Comparison of ENCODE assay signal across 8 cellular contexts in the genomic region with DNA sequence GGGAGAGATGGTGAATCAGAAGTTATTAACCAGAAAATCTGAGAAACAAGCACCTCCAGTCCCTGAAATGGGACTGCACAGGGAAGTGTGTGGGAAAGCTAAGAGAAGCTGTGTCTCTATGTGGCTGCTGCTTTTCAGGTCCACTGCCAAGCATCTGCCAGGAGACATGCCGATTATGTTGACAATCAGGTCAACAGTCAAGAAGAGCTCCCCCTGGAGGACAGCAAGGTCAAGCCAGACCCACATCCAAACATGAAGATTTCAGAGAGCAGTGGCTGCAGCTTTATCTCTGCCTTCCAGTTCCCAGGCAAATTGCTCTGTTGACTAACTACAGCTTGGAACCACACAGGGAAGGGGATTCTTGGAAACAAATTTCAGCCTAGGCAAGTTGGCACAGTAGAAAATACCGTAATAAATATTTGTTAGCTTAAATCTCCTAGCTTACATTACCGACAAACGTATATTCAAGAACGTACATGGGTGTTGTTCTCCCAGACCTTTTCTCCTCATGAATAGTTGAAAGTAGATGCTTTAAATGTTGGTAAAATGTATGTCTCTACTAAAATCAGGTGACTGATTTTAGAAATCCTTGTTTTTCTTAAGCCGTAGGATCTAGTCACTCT.
DNase-seq lines count a peak whose midpoint lies in the region; ATAC-seq, FAIRE-seq and TF ChIP-seq lines count a peak whose summit lies in the region.

No MANE protein-coding gene starts in this region.

- H3K27ac ChIP-seq in adrenal gland (no peak overlapping the region), iPS DF 6.9 (ENCODE audit: low read length) (no peak overlapping the region), thyroid gland (no peak overlapping the region), aorta (ENCODE audit: low read depth in 1 of 2, low read length in 2 of 2) (no peak overlapping the region)

- TF ChIP-seq CTCF in AG10803 (conservative IDR thresholded peaks at IDR 0.05; ENCODE audit: low read length): peak; percentile 47
- peak; percentile 21 to 54 (median 41) for TF ChIP-seq CTCF in adrenal gland (IDR thresholded peaks at IDR 0.05)
- TF ChIP-seq CTCF in thyroid gland (IDR thresholded peaks at IDR 0.05): peak in 5 of 6 experiments; percentile 34 to 58 (median 38)

- intact Hi-C loops in adrenal gland (cut with DNase I) (no loop called here), thyroid gland (cut with DNase I) (no loop called here), aorta (cut with DNase I) (loop anchor here in 1 of 2 donors (10.0 kb wide), 1 partner anchor 391 kb away; a partner anchor contains a TSS)

- no peaks in the 10 kb centered on the region for H3K27me3 ChIP-seq in adrenal gland
- no peaks in the 10 kb centered on the region for H3K27me3 ChIP-seq in iPS DF 6.9 (ENCODE audit: control insufficient read depth, insufficient read depth, low read length)
- H3K27me3 ChIP-seq in thyroid gland: no peaks in the 10 kb centered on the region
- H3K27me3 ChIP-seq in aorta (ENCODE audit: control insufficient read depth in 1 of 2, insufficient read depth in 2 of 2, low read length in 1 of 2): no peaks in the 10 kb centered on the region

- no peaks in the 10 kb centered on the region for H3K9me3 ChIP-seq in adrenal gland (replicated peaks in 1 of 3)
- H3K9me3 ChIP-seq in iPS DF 6.9 (ENCODE audit: control insufficient read depth, insufficient read depth, low read length): no peaks in the 10 kb centered on the region
- no peaks in the 10 kb centered on the region for H3K9me3 ChIP-seq in thyroid gland
- no peaks in the 10 kb centered on the region for H3K9me3 ChIP-seq in aorta (ENCODE audit: control insufficient read depth, low read length)

- WGBS in adrenal gland, 4 donors: 71 to 77% (median 74%) methylated on average over 6 of the region's 6 CpGs
- WGBS in iPS DF 6.9 (ENCODE audit: insufficient coverage, insufficient read length): no CpG with 5 or more reads among the region's 6 CpGs
- 71 to 78% methylated on average over 6 of the region's 6 CpGs for WGBS in thyroid gland, 2 donors
- 60 to 76% methylated on average over 6 of the region's 6 CpGs for WGBS in aorta, 2 donors

- DNase-seq in AG10803 (ENCODE audit: low read depth) (peak; percentile 13), GM12892 (ENCODE audit: insufficient read length) (peak; percentile 1), NCI-H1105 treated with DMSO at 0.1 percent for 48 hours (lab: John Stamatoyannopoulos, UW) (peak; percentile 40), adrenal gland (peak; percentile 23 to 80 (median 47)), iPS DF 6.9 (ENCODE audit: low read depth, low spot score) (peak; percentile 87), thyroid gland (peak; percentile 52 to 56), aorta (no peak)

- no peak for FAIRE-seq in GM12892 (lab: Jason Lieb, UNC)

- ATAC-seq in HG02852 (IDR thresholded peaks at IDR 0.05; ENCODE audit: unreplicated experiment): peak; percentile 85
- no peak for ATAC-seq in aorta (ENCODE audit: low FRiP score)

- TF ChIP-seq POLR2A in GM12892 (IDR thresholded peaks at IDR 0.05; ENCODE audit: low read depth, low read length) (no peak), adrenal gland (IDR thresholded peaks at IDR 0.05) (no peak), thyroid gland (IDR thresholded peaks at IDR 0.05) (no peak)

- H3K36me3 ChIP-seq in adrenal gland (replicated peaks in 1 of 2): no peaks in the 10 kb centered on the region
- no peaks in the 10 kb centered on the region for H3K36me3 ChIP-seq in iPS DF 6.9 (ENCODE audit: control insufficient read depth, insufficient read depth, low read length)
- no peaks in the 10 kb centered on the region for H3K36me3 ChIP-seq in thyroid gland
- H3K36me3 ChIP-seq in aorta (ENCODE audit: control insufficient read depth in 1 of 2, insufficient read depth in 2 of 2, low read length in 1 of 2): no peaks in the 10 kb centered on the region

- H3K4me1 ChIP-seq in adrenal gland (replicated peaks in 1 of 2): no peaks in the 10 kb centered on the region
- no peaks in the 10 kb centered on the region for H3K4me1 ChIP-seq in iPS DF 6.9 (ENCODE audit: control insufficient read depth, insufficient read depth, low read length)
- peaks cover 18 to 31% of the 10 kb centered on the region in 2 donors for H3K4me1 ChIP-seq in thyroid gland
- H3K4me1 ChIP-seq in aorta (ENCODE audit: control insufficient read depth in 1 of 2, insufficient read depth in 2 of 2, low read length in 2 of 2): peaks cover 12 to 14% of the 10 kb centered on the region in 2 donors

- no peak overlapping the region for H3K4me3 ChIP-seq in AG10803 (ENCODE audit: low read length)
- H3K4me3 ChIP-seq in adrenal gland: no peak overlapping the region
- H3K4me3 ChIP-seq in iPS DF 6.9 (ENCODE audit: low read length): no peak overlapping the region
- no peak overlapping the region for H3K4me3 ChIP-seq in thyroid gland (replicated peaks in 1 of 3)
- no peak overlapping the region for H3K4me3 ChIP-seq in aorta (ENCODE audit: low read length in 2 of 2)

Comparison
In these comparisons a context has a peak if more than half of its experiments do, and no peak if none do; other contexts are left out.
1. DNase-seq: peak in AG10803 (single experiment), GM12892 (single experiment), NCI-H1105 treated with DMSO at 0.1 percent for 48 hours (single experiment), adrenal gland (7 of 7), iPS DF 6.9 (single experiment) and thyroid gland (2 of 2); none in aorta (0 of 2).
2. Peak in every context shown above with its lines, with median percentiles within 50 percentile points of each other: CTCF ChIP-seq.